ENCODE assay signal across 20 cellular contexts in the genomic region with DNA sequence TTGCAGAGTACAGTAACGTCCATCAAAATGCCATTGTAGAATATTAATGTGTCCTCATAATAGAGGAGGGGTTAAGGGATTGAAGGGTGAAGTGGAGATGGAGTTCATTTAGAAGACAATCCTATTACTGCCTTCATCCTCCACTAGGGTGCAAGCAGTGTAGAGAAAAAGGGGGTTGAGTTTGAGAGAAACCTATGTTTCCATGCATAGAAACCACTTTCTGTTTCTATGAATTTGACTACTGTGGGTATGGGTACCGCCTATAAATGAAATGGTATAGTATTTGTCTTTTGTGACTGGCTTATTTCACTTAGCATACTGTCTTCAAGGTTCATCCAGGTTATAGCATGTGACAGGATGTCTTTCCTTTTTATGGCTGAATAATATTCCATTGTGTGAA.
"Had no signal": no experiment of that assay in that cellular context is flagged by ENCODE, and none has a peak within 500 bp of the region (broad histone marks: within the 10 kb centered on the region; RNA-seq: fewer than 3 reads in every experiment).

No MANE protein-coding gene starts in this region.

- H3K27me3 ChIP-seq: brain microvascular endothelial cell, cardiac muscle cell had no signal

- H3K4me3 Mint-ChIP-seq: activated CD4-positive, alpha-beta memory T cell treated with anti-CD3 and anti-CD28 coated beads, Interleukin-2, amount 10 ng/mL, durations not matched to agents 7 days and 5 days; activated naive CD4-positive, alpha-beta T cell treated with anti-CD3 and anti-CD28 coated beads, Interleukin-2, amount 10 ng/mL, durations not matched to agents 7 days and 5 days; activated naive CD8-positive, alpha-beta T cell treated with anti-CD3 and anti-CD28 coated beads for 36 hours; activated T-cell treated with anti-CD3 and anti-CD28 coated beads, Interleukin-2, amount 50 U/mL, for 4 hours; activated T-helper 17 cell treated with anti-CD3 and anti-CD28 coated beads, Interleukin-2, amount 50 U/mL, for 72 hours; T-helper 1 cell treated with Interleukin-12 subunit alpha and Interleukin-12 subunit beta and Interleukin-4 antibody, amounts not matched to agents 30 μg/mL and 1 μg/mL, for 36 hours had no signal

- H3K27ac Mint-ChIP-seq: activated naive CD4-positive, alpha-beta T cell treated with anti-CD3 and anti-CD28 coated beads, Interleukin-2, amount 10 ng/mL, durations not matched to agents 7 days and 5 days; activated naive CD8-positive, alpha-beta T cell treated with anti-CD3 and anti-CD28 coated beads for 36 hours; activated T-helper 17 cell treated with anti-CD3 and anti-CD28 coated beads, Interleukin-2, amount 50 U/mL, for 72 hours had no signal

- H3K36me3 ChIP-seq: brain microvascular endothelial cell, cardiac muscle cell had no signal

- H3K4me3 ChIP-seq: cardiac muscle cell had no signal

- DNase-seq: activated CD4-positive, alpha-beta memory T cell treated with anti-CD3 and anti-CD28 coated beads, Interleukin-2, amount 10 ng/mL, durations not matched to agents 7 days and 5 days; activated CD4-positive, alpha-beta T cell treated with anti-CD3 and anti-CD28 coated beads for 48 hours; activated gamma-delta T cell treated with Interleukin-2 at 50 U/mL for 16 hours; activated naive CD4-positive, alpha-beta T cell treated with anti-CD3 and anti-CD28 coated beads, Interleukin-2, amount 10 ng/mL, durations not matched to agents 7 days and 5 days; activated naive CD8-positive, alpha-beta T cell treated with anti-CD3 and anti-CD28 coated beads for 36 hours; activated T-cell treated with anti-CD3 and anti-CD28 coated beads, Interleukin-2, amount 50 U/mL, for 4 hours; brain microvascular endothelial cell; Karpas-422; MM.1S; NCI-H1105; NCI-H1436; NCI-H1694 treated with DMSO at 0.1 percent for 48 hours; NCI-H2081; NCI-H510A treated with DMSO at 0.1 percent for 48 hours; PC-3; SHP77 had no signal

- ATAC-seq: activated CD4-positive, CD25-positive, alpha-beta regulatory T cell treated with anti-CD3 and anti-CD28 coated beads, Interleukin-2, amount 50 U/mL, for 24 hours; activated T-cell treated with anti-CD3 and anti-CD28 coated beads, Interleukin-2, amount 50 U/mL, for 4 hours; activated T-helper 17 cell treated with anti-CD3 and anti-CD28 coated beads, Interleukin-2, amount 50 U/mL, for 72 hours; PC-3 had no signal

- H3K27ac ChIP-seq: brain microvascular endothelial cell, cardiac muscle cell had no signal

- H3K9me3 Mint-ChIP-seq: activated T-helper 17 cell treated with anti-CD3 and anti-CD28 coated beads, Interleukin-2, amount 50 U/mL, for 72 hours had no signal

- H3K27me3 Mint-ChIP-seq: activated CD4-positive, alpha-beta memory T cell treated with anti-CD3 and anti-CD28 coated beads, Interleukin-2, amount 10 ng/mL, durations not matched to agents 7 days and 5 days; activated naive CD4-positive, alpha-beta T cell treated with anti-CD3 and anti-CD28 coated beads, Interleukin-2, amount 10 ng/mL, durations not matched to agents 7 days and 5 days; activated naive CD8-positive, alpha-beta T cell treated with anti-CD3 and anti-CD28 coated beads for 36 hours; activated T-helper 17 cell treated with anti-CD3 and anti-CD28 coated beads, Interleukin-2, amount 50 U/mL, for 72 hours had no signal
